ENCODE assay signal across 22 cellular contexts in genomic region chr6:109471105-109471810, GRCh38. TPM values are rescaled to one million over a fixed set of nuclear protein-coding genes. Genes with fewer than 3 reads are reported as not detected.
DNase-seq lines count a peak whose midpoint lies in the region; ATAC-seq and TF ChIP-seq lines count a peak whose summit lies in the region.
"Had no signal": no experiment of that assay in that cellular context is flagged by ENCODE, and none has a peak within 500 bp of the region (broad histone marks: within the 10 kb centered on the region; RNA-seq: fewer than 3 reads in every experiment).

No MANE protein-coding gene starts in this region.

- no peaks in the 10 kb centered on the region for H3K27me3 Mint-ChIP-seq in activated T-cell treated with anti-CD3 and anti-CD28 coated beads, Interleukin-2, amount 50 U/mL, for 72 hours (ENCODE audit: low read depth)
- H3K27me3 Mint-ChIP-seq in activated B cell treated with CpG ODN at 0.5 μM for 24 hours = no peaks in the 10 kb centered on the region
- H3K27me3 Mint-ChIP-seq: activated naive CD4-positive, alpha-beta T cell treated with anti-CD3 and anti-CD28 coated beads, Interleukin-2, amount 50 U/mL, for 24 hours; natural killer cell treated with Interleukin-12 subunit alpha and Interleukin-12 subunit beta and Interleukin-15 and Interleukin-18, amount 100 ng/mL, for 72 hours had no signal

- DNase-seq in activated T-cell treated with anti-CD3 and anti-CD28 coated beads, Interleukin-2, amount 50 U/mL, for 72 hours = no peak
- DNase-seq in activated T-cell treated with anti-CD3 and anti-CD28 coated beads, Interleukin-2, amount 50 U/mL, for 1 hour = no peak
- DNase-seq in activated B cell treated with CpG ODN at 0.5 μM for 24 hours (no peak), ecto neural progenitor cell (ENCODE audit: low spot score) (peak; percentile 25), NCI-H446 treated with DMSO at 0.1 percent for 48 hours (lab: John Stamatoyannopoulos, UW) (no peak), foreskin fibroblast (no peak)
- DNase-seq: ACHN, foreskin keratinocyte, NCI-H187, NCI-H82, ovary, PC-3, right cardiac atrium, SHP77, SW 1271 had no signal

- H3K36me3 Mint-ChIP-seq in activated T-cell treated with anti-CD3 and anti-CD28 coated beads, Interleukin-2, amount 50 U/mL, for 72 hours (ENCODE audit: insufficient read depth in 2 of 2) = peaks cover 28 to 64% of the 10 kb centered on the region in 2 donors
- H3K36me3 Mint-ChIP-seq in activated B cell treated with CpG ODN at 0.5 μM for 24 hours (ENCODE audit: low read depth) = peaks cover 97% of the 10 kb centered on the region

- H3K27ac Mint-ChIP-seq in activated T-cell treated with anti-CD3 and anti-CD28 coated beads, Interleukin-2, amount 50 U/mL, for 72 hours = peak overlapping the region; percentile 34
- peak overlapping the region; percentile 67 for H3K27ac Mint-ChIP-seq in activated B cell treated with CpG ODN at 0.5 μM for 24 hours
- H3K27ac Mint-ChIP-seq: activated naive CD4-positive, alpha-beta T cell treated with anti-CD3 and anti-CD28 coated beads, Interleukin-2, amount 50 U/mL, for 24 hours had no signal

- H3K4me3 Mint-ChIP-seq in activated T-cell treated with anti-CD3 and anti-CD28 coated beads, Interleukin-2, amount 50 U/mL, for 72 hours = peak overlapping the region; percentile 49 to 68
- H3K4me3 Mint-ChIP-seq in activated B cell treated with CpG ODN at 0.5 μM for 24 hours = no peak overlapping the region
- H3K4me3 Mint-ChIP-seq: activated naive CD4-positive, alpha-beta T cell treated with anti-CD3 and anti-CD28 coated beads, Interleukin-2, amount 50 U/mL, for 24 hours; CD14-positive monocyte; natural killer cell treated with Interleukin-12 subunit alpha and Interleukin-12 subunit beta and Interleukin-15 and Interleukin-18, amount 100 ng/mL, for 72 hours had no signal

- no peak for ATAC-seq in activated T-cell treated with anti-CD3 and anti-CD28 coated beads, Interleukin-2, amount 50 U/mL, for 72 hours (replicated peaks in 1 of 2)
- ATAC-seq in activated B cell treated with CpG ODN at 0.5 μM for 24 hours (ENCODE audit: low read depth) (no peak), HG03159 (IDR thresholded peaks at IDR 0.05; ENCODE audit: unreplicated experiment) (no peak), HG03354 (IDR thresholded peaks at IDR 0.05; ENCODE audit: poor library complexity, severe bottlenecking, unreplicated experiment) (no peak)
- ATAC-seq: foreskin keratinocyte, HCT116, left lobe of liver, PC-3, right cardiac atrium had no signal

- H3K4me3 ChIP-seq in foreskin fibroblast (ENCODE audit: low read depth in 1 of 2, low read length in 2 of 2) = no peak overlapping the region
- H3K4me3 ChIP-seq: ovary had no signal

- TF ChIP-seq CTCF in activated B cell treated with CpG ODN at 0.5 μM for 24 hours (IDR thresholded peaks at IDR 0.05) = no peak
- TF ChIP-seq CTCF in foreskin fibroblast (IDR thresholded peaks at IDR 0.05; ENCODE audit: low read depth, low read length) = no peak

- H3K9me3 Mint-ChIP-seq in activated T-cell treated with anti-CD3 and anti-CD28 coated beads, Interleukin-2, amount 50 U/mL, for 72 hours = no peaks in the 10 kb centered on the region
- no peaks in the 10 kb centered on the region for H3K9me3 Mint-ChIP-seq in activated B cell treated with CpG ODN at 0.5 μM for 24 hours
- H3K9me3 Mint-ChIP-seq: activated naive CD4-positive, alpha-beta T cell treated with anti-CD3 and anti-CD28 coated beads, Interleukin-2, amount 50 U/mL, for 24 hours; CD14-positive monocyte; natural killer cell treated with Interleukin-12 subunit alpha and Interleukin-12 subunit beta and Interleukin-15 and Interleukin-18, amount 100 ng/mL, for 72 hours had no signal

- intact Hi-C loops in activated B cell treated with CpG ODN at 0.5 μM for 24 hours (cut with micrococcal nuclease) = no loop called here

- CTCF ChIA-PET in activated B cell treated with CpG ODN at 0.5 μM for 24 hours (lab: Charles Lee) = no interaction called here

- H3K4me1 Mint-ChIP-seq in activated T-cell treated with anti-CD3 and anti-CD28 coated beads, Interleukin-2, amount 50 U/mL, for 72 hours (ENCODE audit: low read depth) = peaks cover 78% of the 10 kb centered on the region
- H3K4me1 Mint-ChIP-seq in activated B cell treated with CpG ODN at 0.5 μM for 24 hours = peaks cover 54% of the 10 kb centered on the region

- POLR2A ChIA-PET in activated B cell treated with CpG ODN at 0.5 μM for 24 hours (lab: Charles Lee) = interaction anchor here (1.7 kb wide), 1 partner anchor 11 kb away, joined by 9 read pairs; the partner anchor contains the start of gene ZBTB24

RNA-seq across cellular contexts. Expression of gene ZBTB24, which starts 11.8 kb away (rescaled TPM):
- total RNA-seq in activated T-cell treated with anti-CD3 and anti-CD28 coated beads, Interleukin-2, amount 50 U/mL, for 72 hours = 10 to 100 TPM; 14.2 to 15.9 TPM
- total RNA-seq in activated B cell treated with CpG ODN at 0.5 μM for 24 hours = 22.8 and 25.4 TPM in 2 replicates

RNA-seq across cellular contexts. Expression of gene MICAL1, which starts 15.7 kb away (rescaled TPM):
- 10 to 100 TPM; 70.4 to 76.7 TPM for total RNA-seq in activated T-cell treated with anti-CD3 and anti-CD28 coated beads, Interleukin-2, amount 50 U/mL, for 72 hours
- total RNA-seq in activated B cell treated with CpG ODN at 0.5 μM for 24 hours = 104 and 120 TPM in 2 replicates

RNA-seq across cellular contexts. Expression of gene SMPD2, which starts 30.7 kb away (rescaled TPM):
- 1 to 10 TPM; 6.7 to 8.8 TPM for total RNA-seq in activated T-cell treated with anti-CD3 and anti-CD28 coated beads, Interleukin-2, amount 50 U/mL, for 72 hours
- total RNA-seq in activated B cell treated with CpG ODN at 0.5 μM for 24 hours = 24.9 and 28.2 TPM in 2 replicates

RNA-seq across cellular contexts. Expression of gene PPIL6, which starts 30.8 kb away (rescaled TPM):
- under 1 TPM; 0.17 to 0.56 TPM for total RNA-seq in activated T-cell treated with anti-CD3 and anti-CD28 coated beads, Interleukin-2, amount 50 U/mL, for 72 hours
- total RNA-seq in activated B cell treated with CpG ODN at 0.5 μM for 24 hours = 0.73 and 0.91 TPM in 2 replicates
- total RNA-seq: natural killer cell treated with Interleukin-12 subunit alpha and Interleukin-12 subunit beta and Interleukin-15 and Interleukin-18, amount 100 ng/mL, for 72 hours had no signal
